In genomic region chr4:40990202-40990898, GRCh38 we compare ENCODE assay signal across 12 cellular contexts.
DNase-seq lines count a peak whose midpoint lies in the region; ATAC-seq, FAIRE-seq and TF ChIP-seq lines count a peak whose summit lies in the region.
"Had no signal": no experiment of that assay in that cellular context is flagged by ENCODE, and none has a peak within 500 bp of the region (broad histone marks: within the 10 kb centered on the region; RNA-seq: fewer than 3 reads in every experiment).

No MANE protein-coding gene starts in this region.

- POLR2A ChIA-PET in A549 (lab: Yijun Ruan, JAX) = interaction anchor here (0.5 to 1.2 kb wide), 4 partner anchors 171 to 677 kb away, joined by 3 to 8 read pairs (median 4); partner anchors contain the start of genes APBB2 and UCHL1

- H3K4me1 Mint-ChIP-seq in activated naive CD8-positive, alpha-beta T cell treated with anti-CD3 and anti-CD28 coated beads, Interleukin-2, amount 50 U/mL, for 24 hours = peaks cover 6% of the 10 kb centered on the region

- H3K27ac ChIP-seq in A549 = peak overlapping the region; percentile 78 to 89
- H3K27ac ChIP-seq in SJSA1 = peak overlapping the region; percentile 91
- no peak overlapping the region for H3K27ac ChIP-seq in lower lobe of right lung

- TF ChIP-seq EP300 in A549 (IDR thresholded peaks at IDR 0.05) = peak; percentile 43 to 54; a peak in 2 of 5 replicates

- H3K9me3 Mint-ChIP-seq in activated naive CD8-positive, alpha-beta T cell treated with anti-CD3 and anti-CD28 coated beads, Interleukin-2, amount 50 U/mL, for 24 hours = no peaks in the 10 kb centered on the region
- H3K9me3 Mint-ChIP-seq: T-helper 2 cell treated with Interferon-gamma antibody and Interleukin-4, amounts not matched to agents 5 μg/mL and 100 μg/mL, for 36 hours had no signal

- peak; percentile 87 to 92 for ATAC-seq in A549
- peak; percentile 7 for ATAC-seq in GM21786 (IDR thresholded peaks at IDR 0.05; ENCODE audit: unreplicated experiment)
- no peak for ATAC-seq in activated naive CD8-positive, alpha-beta T cell treated with anti-CD3 and anti-CD28 coated beads, Interleukin-2, amount 50 U/mL, for 24 hours
- no peak for ATAC-seq in lower lobe of right lung
- ATAC-seq in HG03045 (IDR thresholded peaks at IDR 0.05; ENCODE audit: unreplicated experiment) = no peak
- ATAC-seq: left colon had no signal

- H3K9me3 ChIP-seq in A549 = no peaks in the 10 kb centered on the region
- H3K9me3 ChIP-seq in SJSA1 (replicated peaks) = no peaks in the 10 kb centered on the region
- no peaks in the 10 kb centered on the region for H3K9me3 ChIP-seq in lower lobe of right lung

- H3K36me3 ChIP-seq in SJSA1 = no peaks in the 10 kb centered on the region; the same call in 1 of the 2 replicates
- H3K36me3 ChIP-seq in lower lobe of right lung = no peaks in the 10 kb centered on the region

- no peak overlapping the region for H3K4me3 Mint-ChIP-seq in activated naive CD8-positive, alpha-beta T cell treated with anti-CD3 and anti-CD28 coated beads, Interleukin-2, amount 50 U/mL, for 24 hours
- H3K4me3 Mint-ChIP-seq: T-helper 2 cell treated with Interferon-gamma antibody and Interleukin-4, amounts not matched to agents 5 μg/mL and 100 μg/mL, for 36 hours had no signal

- H3K27me3 Mint-ChIP-seq in activated naive CD8-positive, alpha-beta T cell treated with anti-CD3 and anti-CD28 coated beads, Interleukin-2, amount 50 U/mL, for 24 hours = peaks cover 2% of the 10 kb centered on the region

- intact Hi-C loops in lower lobe of right lung (cut with DNase I) = no loop called here

- peak in 1 of 2 experiments; percentile 20; a peak in 1 of 5 replicates for TF ChIP-seq RAD21 in A549 (conservative IDR thresholded peaks at IDR 0.05 in 1 of 2, IDR thresholded peaks at IDR 0.05 in 1 of 2)

- H3K4me3 ChIP-seq in A549 (no peak overlapping the region), SJSA1 (no peak overlapping the region), lower lobe of right lung (no peak overlapping the region)

- peak overlapping the region; percentile 70 for H3K4me2 ChIP-seq in A549

- CTCF ChIA-PET in A549 (lab: Yijun Ruan, JAX) = interaction anchor here (0.7 to 3.1 kb wide), 8 partner anchors 11 to 224 kb away, joined by 3 to 15 read pairs (median 4); partner anchors contain the start of gene APBB2

- no peak for TF ChIP-seq POLR2A in A549 (IDR thresholded peaks at IDR 0.05; ENCODE audit: low read length)

- DNase-seq in A549 (ENCODE audit: low read depth in 1 of 2, low spot score in 1 of 2) (peak; percentile 55 to 89), SJSA1 (ENCODE audit: low read depth in 1 of 2, low spot score in 2 of 2) (peak; percentile 57 to 78), foreskin melanocyte (peak; percentile 41), NCI-H2107 treated with DMSO at 0.1 percent for 48 hours (lab: John Stamatoyannopoulos, UW; ENCODE audit: unreplicated experiment) (no peak), lower lobe of right lung (no peak)
- DNase-seq in activated naive CD8-positive, alpha-beta T cell treated with anti-CD3 and anti-CD28 coated beads, Interleukin-2, amount 50 U/mL, for 24 hours = no peak
- DNase-seq: left colon; stimulated activated CD4-positive, alpha-beta T cell treated with anti-CD3 and anti-CD28 coated beads, Interleukin-4, amount 100 ng/mL, for 1 hour had no signal

- H3K27me3 ChIP-seq in SJSA1 (replicated peaks) (no peaks in the 10 kb centered on the region), lower lobe of right lung (ENCODE audit: low read depth) (no peaks in the 10 kb centered on the region)

- H3K4me1 ChIP-seq in A549 (peaks cover 63% of the 10 kb centered on the region), SJSA1 (replicated peaks) (peaks cover 36% of the 10 kb centered on the region), lower lobe of right lung (peaks cover 17% of the 10 kb centered on the region)

- TF ChIP-seq CTCF in A549 (IDR thresholded peaks at IDR 0.05) = no peak
- TF ChIP-seq CTCF in lower lobe of right lung (IDR thresholded peaks at IDR 0.05) = no peak

- no peak overlapping the region for H3K27ac Mint-ChIP-seq in activated naive CD8-positive, alpha-beta T cell treated with anti-CD3 and anti-CD28 coated beads, Interleukin-2, amount 50 U/mL, for 24 hours
- H3K27ac Mint-ChIP-seq: T-helper 2 cell treated with Interferon-gamma antibody and Interleukin-4, amounts not matched to agents 5 μg/mL and 100 μg/mL, for 36 hours had no signal

- 29% methylated on average over 5 of the region's 5 CpGs for WGBS in A549 (ENCODE audit: missing lambda C conversion rate)

- no peak for FAIRE-seq in A549 (lab: Jason Lieb, UNC)
- FAIRE-seq: H1 had no signal

- no peaks in the 10 kb centered on the region for H3K36me3 Mint-ChIP-seq in activated naive CD8-positive, alpha-beta T cell treated with anti-CD3 and anti-CD28 coated beads, Interleukin-2, amount 50 U/mL, for 24 hours (ENCODE audit: low read depth)

TF ChIP-seq in A549, 52 proteins besides CTCF, POLR2A, EP300 and RAD21:
- TF ChIP-seq CHD2 (IDR thresholded peaks at IDR 0.05; ENCODE audit: low read length, partially characterized antibody) (no peak), KDM1A (IDR thresholded peaks at IDR 0.05; ENCODE audit: low read depth) (no peak), MAFK (IDR thresholded peaks at IDR 0.05; ENCODE audit: partially characterized antibody) (peak; percentile 8), REST (IDR thresholded peaks at IDR 0.05) (no peak), JUNB (IDR thresholded peaks at IDR 0.05) (peak; percentile 88), FOSL2 (IDR thresholded peaks at IDR 0.05) (peak; percentile 90), FOSL2 (CRISPR knock-in tag; IDR thresholded peaks at IDR 0.05) (peak; percentile 90), MYC (IDR thresholded peaks at IDR 0.05; ENCODE audit: borderline replicate concordance, low read length) (no peak), ZC3H11A (IDR thresholded peaks at IDR 0.05) (no peak), CBX2 (IDR thresholded peaks at IDR 0.05; ENCODE audit: borderline replicate concordance, low read depth) (no peak), GATA3 (IDR thresholded peaks at IDR 0.05; ENCODE audit: borderline replicate concordance) (peak; percentile 64; the same call in 1 of the 2 replicates), CBX8 (IDR thresholded peaks at IDR 0.05) (no peak), SMC3 (IDR thresholded peaks at IDR 0.05) (no peak), HEYL (CRISPR knock-in tag; IDR thresholded peaks at IDR 0.05) (no peak), HOXB5 (CRISPR knock-in tag; IDR thresholded peaks at IDR 0.05) (no peak), JUN (IDR thresholded peaks at IDR 0.05) (peak in 1 of 2 experiments; percentile 58; a peak in 3 of 5 replicates), BCL3 (IDR thresholded peaks at IDR 0.05) (0 out of 3 replicates have a peak, but pooled peaks have one; percentile 36), CEBPB (IDR thresholded peaks at IDR 0.05) (peak in 1 of 2 experiments; percentile 38; a peak in 2 of 4 replicates)
- TF ChIP-seq, protein P1, sequence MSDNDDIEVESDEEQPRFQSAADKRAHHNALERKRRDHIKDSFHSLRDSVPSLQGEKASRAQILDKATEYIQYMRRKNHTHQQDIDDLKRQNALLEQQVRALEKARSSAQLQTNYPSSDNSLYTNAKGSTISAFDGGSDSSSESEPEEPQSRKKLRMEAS (IDR thresholded peaks at IDR 0.05) = peak; percentile 38; the same call in 1 of the 2 replicates

Comparison
In these comparisons a context has a peak if more than half of its experiments do, and no peak if none do; other contexts are left out.
1. ATAC-seq: peak in A549 (2 of 2) and GM21786 (single experiment); none in activated naive CD8-positive, alpha-beta T cell treated with anti-CD3 and anti-CD28 coated beads, Interleukin-2, amount 50 U/mL, for 24 hours (single experiment), lower lobe of right lung (0 of 2) and HG03045 (single experiment).
2. DNase-seq: peak in A549 (2 of 2), SJSA1 (2 of 2) and foreskin melanocyte (single experiment); none in NCI-H2107 treated with DMSO at 0.1 percent for 48 hours (single experiment), activated naive CD8-positive, alpha-beta T cell treated with anti-CD3 and anti-CD28 coated beads, Interleukin-2, amount 50 U/mL, for 24 hours (single experiment) and lower lobe of right lung (single experiment).